1 cellular context compared by ENCODE assay signal in the genomic region with DNA sequence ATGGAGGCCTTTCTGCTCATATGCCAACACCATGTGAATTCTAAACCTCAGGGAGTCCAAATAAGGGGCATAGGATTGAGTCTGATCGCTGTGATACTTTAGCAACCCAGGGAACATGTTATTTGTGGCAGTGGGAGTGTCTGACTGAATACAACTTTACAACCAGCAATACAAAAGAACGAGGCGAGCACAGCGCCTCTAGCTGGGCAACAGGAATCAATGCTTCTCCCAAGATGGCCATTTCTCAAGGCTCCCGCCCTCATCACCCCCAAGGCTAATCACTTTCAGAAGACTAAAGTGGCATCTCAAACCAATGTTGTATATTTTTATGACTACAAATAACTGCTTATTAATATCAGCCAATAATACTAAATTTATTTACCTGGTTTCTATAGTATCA.
TF ChIP-seq lines count a peak whose summit lies in the region.

No MANE protein-coding gene starts in this region.

TF ChIP-seq in HCT116, 20 proteins besides CTCF, POLR2A, EP300 and RAD21 (continued from another document):
- TF ChIP-seq POLR2AphosphoS5 (IDR thresholded peaks at IDR 0.05; ENCODE audit: low read depth, low read length) (no peak), ZFX (IDR thresholded peaks at IDR 0.05) (no peak), ELF1 (IDR thresholded peaks at IDR 0.05; ENCODE audit: borderline replicate concordance, low read depth) (no peak), EZH2 (IDR thresholded peaks at IDR 0.05) (no peak), EGR1 (IDR thresholded peaks at IDR 0.05; ENCODE audit: low read depth) (no peak), SRF (IDR thresholded peaks at IDR 0.05; ENCODE audit: low read depth) (no peak)
- TF ChIP-seq, protein P1, sequence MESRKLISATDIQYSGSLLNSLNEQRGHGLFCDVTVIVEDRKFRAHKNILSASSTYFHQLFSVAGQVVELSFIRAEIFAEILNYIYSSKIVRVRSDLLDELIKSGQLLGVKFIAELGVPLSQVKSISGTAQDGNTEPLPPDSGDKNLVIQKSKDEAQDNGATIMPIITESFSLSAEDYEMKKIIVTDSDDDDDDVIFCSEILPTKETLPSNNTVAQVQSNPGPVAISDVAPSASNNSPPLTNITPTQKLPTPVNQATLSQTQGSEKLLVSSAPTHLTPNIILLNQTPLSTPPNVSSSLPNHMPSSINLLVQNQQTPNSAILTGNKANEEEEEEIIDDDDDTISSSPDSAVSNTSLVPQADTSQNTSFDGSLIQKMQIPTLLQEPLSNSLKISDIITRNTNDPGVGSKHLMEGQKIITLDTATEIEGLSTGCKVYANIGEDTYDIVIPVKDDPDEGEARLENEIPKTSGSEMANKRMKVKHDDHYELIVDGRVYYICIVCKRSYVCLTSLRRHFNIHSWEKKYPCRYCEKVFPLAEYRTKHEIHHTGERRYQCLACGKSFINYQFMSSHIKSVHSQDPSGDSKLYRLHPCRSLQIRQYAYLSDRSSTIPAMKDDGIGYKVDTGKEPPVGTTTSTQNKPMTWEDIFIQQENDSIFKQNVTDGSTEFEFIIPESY (IDR thresholded peaks at IDR 0.05; ENCODE audit: extremely low read depth, insufficient replicate concordance, low read length), result no peak
- TF ChIP-seq, protein P2, sequence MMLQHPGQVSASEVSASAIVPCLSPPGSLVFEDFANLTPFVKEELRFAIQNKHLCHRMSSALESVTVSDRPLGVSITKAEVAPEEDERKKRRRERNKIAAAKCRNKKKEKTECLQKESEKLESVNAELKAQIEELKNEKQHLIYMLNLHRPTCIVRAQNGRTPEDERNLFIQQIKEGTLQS (IDR thresholded peaks at IDR 0.05), result no peak
- TF ChIP-seq, protein P3, sequence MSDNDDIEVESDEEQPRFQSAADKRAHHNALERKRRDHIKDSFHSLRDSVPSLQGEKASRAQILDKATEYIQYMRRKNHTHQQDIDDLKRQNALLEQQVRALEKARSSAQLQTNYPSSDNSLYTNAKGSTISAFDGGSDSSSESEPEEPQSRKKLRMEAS (IDR thresholded peaks at IDR 0.05), result no peak
